ENCODE assay signal across 24 cellular contexts in genomic region chr9:71678999-71679398, GRCh38.
DNase-seq lines count a peak whose midpoint lies in the region; ATAC-seq, FAIRE-seq and TF ChIP-seq lines count a peak whose summit lies in the region.
"Had no signal": no experiment of that assay in that cellular context is flagged by ENCODE, and none has a peak within 500 bp of the region (broad histone marks: within the 10 kb centered on the region; RNA-seq: fewer than 3 reads in every experiment).

No MANE protein-coding gene starts in this region.

- no peak overlapping the region for H2AFZ ChIP-seq in HepG2 (ENCODE audit: low read length)

- FAIRE-seq in HepG2 (lab: Jason Lieb, UNC), result no peak
- FAIRE-seq: GM12891, TTC549 had no signal

- H3K27me3 ChIP-seq in adipocyte (replicated peaks; ENCODE audit: control insufficient read depth, insufficient read depth, low read length) (no peaks in the 10 kb centered on the region), HepG2 (ENCODE audit: control insufficient read depth in 1 of 2, insufficient read depth in 2 of 2, low read length in 2 of 2) (no peaks in the 10 kb centered on the region), skeletal muscle tissue (ENCODE audit: control insufficient read depth in 3 of 3, insufficient read depth in 3 of 3, low read length in 3 of 3) (no peaks in the 10 kb centered on the region), colonic mucosa (no peaks in the 10 kb centered on the region)
- H3K27me3 ChIP-seq: stomach had no signal

- no peak for TF ChIP-seq EP300 in HepG2 (IDR thresholded peaks at IDR 0.05; ENCODE audit: low read depth in 2 of 2, low read length in 2 of 2)
- TF ChIP-seq EP300 in HepG2 (CRISPR knock-in tag; IDR thresholded peaks at IDR 0.05; ENCODE audit: borderline replicate concordance), result no peak

- intact Hi-C loops in Calu3 (cut with micrococcal nuclease; ENCODE audit: unreplicated experiment), result no loop called here
- intact Hi-C loops in HepG2 (cut with micrococcal nuclease; ENCODE audit: unreplicated experiment), result loop anchor here (2.0 to 10.0 kb wide), 2 partner anchors 88 to 236 kb away; partner anchors contain the start of genes ABHD17B and C9orf85
- intact Hi-C loops in activated T-helper 2 cell treated with anti-CD3 and anti-CD28 coated beads, Interferon-gamma antibody, Interleukin-2, Interleukin-4, amounts not matched to agents 10 μg/mL and 5 μg/mL and 100 μg/mL, durations not matched to agents 14 hours and 24 hours and 36 hours (cut with micrococcal nuclease), result no loop called here
- intact Hi-C loops in colonic mucosa (cut with DNase I), result no loop called here

- no peak overlapping the region for H3K4me3 Mint-ChIP-seq in Calu3 (ENCODE audit: low read depth, unreplicated experiment)
- H3K4me3 Mint-ChIP-seq in activated T-helper 2 cell treated with anti-CD3 and anti-CD28 coated beads, Interferon-gamma antibody, Interleukin-2, Interleukin-4, amounts not matched to agents 10 μg/mL and 5 μg/mL and 100 μg/mL, durations not matched to agents 14 hours and 24 hours and 36 hours (ENCODE audit: low read depth), result no peak overlapping the region
- H3K4me3 Mint-ChIP-seq: CD4-positive, alpha-beta memory T cell had no signal

- BruUV-seq in Calu3 (replicated peaks; lab: Mats Ljungman, UMichigan), result no TSS peak
- no TSS peak for BruUV-seq in HepG2 (replicated peaks; lab: Mats Ljungman, UMichigan)

- no peak for DNase-seq in Calu3
- DNase-seq in adipocyte (ENCODE audit: low read depth), result peak; percentile 49
- DNase-seq in HepG2 (ENCODE audit: low spot score), result no peak
- no peak for DNase-seq in activated T-helper 2 cell treated with anti-CD3 and anti-CD28 coated beads, Interferon-gamma antibody, Interleukin-2, Interleukin-4, amounts not matched to agents 10 μg/mL and 5 μg/mL and 100 μg/mL, durations not matched to agents 14 hours and 24 hours and 36 hours (ENCODE audit: low spot score)
- no peak for DNase-seq in colonic mucosa
- no peak for DNase-seq in stimulated activated CD4-positive, alpha-beta T cell treated with anti-CD3 and anti-CD28 coated beads, Interleukin-2, amount 100 ng/mL, for 48 hours
- DNase-seq: activated CD4-positive, alpha-beta T cell treated with anti-CD3 and anti-CD28 coated beads, Interleukin-2, amount 50 U/mL, for 1 hour; activated gamma-delta T cell treated with Interleukin-2 at 50 U/mL for 16 hours; amygdala; CD4-positive, alpha-beta memory T cell; DMS79; erythroblast; midbrain; MV-4-11; NCI-H1694 treated with DMSO at 0.1 percent for 48 hours; NCI-H774; SHP77; stimulated activated CD4-positive, alpha-beta T cell treated with anti-CD3 and anti-CD28 coated beads, Interleukin-4, amount 100 ng/mL, for 4 hours; stomach had no signal

- H4K20me1 ChIP-seq in HepG2 (ENCODE audit: insufficient read depth, low read length), result no peaks in the 10 kb centered on the region

- H3K4me1 ChIP-seq in adipocyte (ENCODE audit: control insufficient read depth, insufficient read depth, low read length), result peaks cover 70% of the 10 kb centered on the region
- peaks cover 80% of the 10 kb centered on the region for H3K4me1 ChIP-seq in HepG2 (ENCODE audit: insufficient read depth, low read length)
- peaks cover 3 to 14% (median 9%) of the 10 kb centered on the region in 3 donors for H3K4me1 ChIP-seq in skeletal muscle tissue (ENCODE audit: control insufficient read depth in 3 of 3, insufficient read depth in 3 of 3, low read length in 3 of 3)
- peaks cover 18% of the 10 kb centered on the region for H3K4me1 ChIP-seq in colonic mucosa

- no peak overlapping the region for H3K4me3 ChIP-seq in adipocyte (ENCODE audit: low read length)
- H3K4me3 ChIP-seq in HepG2 (replicated peaks in 1 of 3; ENCODE audit: insufficient read depth in 1 of 3, low read depth in 2 of 3, low read length in 3 of 3), result no peak overlapping the region; a peak in 1 of 6 replicates
- no peak overlapping the region for H3K4me3 ChIP-seq in skeletal muscle tissue (ENCODE audit: low read length in 3 of 3)
- no peak overlapping the region for H3K4me3 ChIP-seq in colonic mucosa
- H3K4me3 ChIP-seq: stomach had no signal

- peaks cover 56% of the 10 kb centered on the region for H3K36me3 Mint-ChIP-seq in Calu3 (ENCODE audit: insufficient read depth, unreplicated experiment)
- H3K36me3 Mint-ChIP-seq in activated T-helper 2 cell treated with anti-CD3 and anti-CD28 coated beads, Interferon-gamma antibody, Interleukin-2, Interleukin-4, amounts not matched to agents 10 μg/mL and 5 μg/mL and 100 μg/mL, durations not matched to agents 14 hours and 24 hours and 36 hours (ENCODE audit: low read depth), result peaks cover 36% of the 10 kb centered on the region

- no peak for ATAC-seq in HepG2
- no peak for ATAC-seq in HG03571 (IDR thresholded peaks at IDR 0.05; ENCODE audit: unreplicated experiment)

- H3K27me3 Mint-ChIP-seq in Calu3 (ENCODE audit: unreplicated experiment), result no peaks in the 10 kb centered on the region
- H3K27me3 Mint-ChIP-seq in activated T-helper 2 cell treated with anti-CD3 and anti-CD28 coated beads, Interferon-gamma antibody, Interleukin-2, Interleukin-4, amounts not matched to agents 10 μg/mL and 5 μg/mL and 100 μg/mL, durations not matched to agents 14 hours and 24 hours and 36 hours (ENCODE audit: low read depth), result no peaks in the 10 kb centered on the region
- H3K27me3 Mint-ChIP-seq: CD4-positive, alpha-beta memory T cell; progenitor cell of endocrine pancreas had no signal

- H3K36me3 ChIP-seq in adipocyte (ENCODE audit: control insufficient read depth, insufficient read depth, low read length, severe bottlenecking) (peaks cover 4% of the 10 kb centered on the region), HepG2 (replicated peaks in 1 of 2; ENCODE audit: control insufficient read depth in 1 of 2, insufficient read depth in 2 of 2, low read length in 2 of 2) (peaks cover 2 to 3% of the 10 kb centered on the region in 2 experiments; a peak in 2 of 5 replicates), skeletal muscle tissue (ENCODE audit: control insufficient read depth in 3 of 3, insufficient read depth in 3 of 3, low read length in 3 of 3) (peaks cover 0 to 2% (median 0%) of the 10 kb centered on the region in 3 donors), colonic mucosa (no peaks in the 10 kb centered on the region)

- POLR2A ChIA-PET in HepG2 (lab: Yijun Ruan, JAX), result interaction anchor here (0.8 to 2.9 kb wide), 3 partner anchors 9 to 90 kb away, joined by 3 to 13 read pairs (median 4); partner anchors contain the start of gene CEMIP2

- peak overlapping the region; percentile 94 for H3K27ac ChIP-seq in HepG2 (ENCODE audit: extremely low read length, insufficient read depth, low read length)
- peak overlapping the region; percentile 67 for H3K27ac ChIP-seq in skeletal muscle tissue (ENCODE audit: low read depth, low read length)
- H3K27ac ChIP-seq in colonic mucosa, result no peak overlapping the region

- H3K9me3 Mint-ChIP-seq in Calu3 (ENCODE audit: low read depth, unreplicated experiment), result no peaks in the 10 kb centered on the region
- no peaks in the 10 kb centered on the region for H3K9me3 Mint-ChIP-seq in activated T-helper 2 cell treated with anti-CD3 and anti-CD28 coated beads, Interferon-gamma antibody, Interleukin-2, Interleukin-4, amounts not matched to agents 10 μg/mL and 5 μg/mL and 100 μg/mL, durations not matched to agents 14 hours and 24 hours and 36 hours

- peak overlapping the region; percentile 79 for H3K9ac ChIP-seq in adipocyte (ENCODE audit: low read length)
- peak overlapping the region; percentile 67 for H3K9ac ChIP-seq in HepG2 (ENCODE audit: insufficient read depth, low read depth, low read length)
- H3K9ac ChIP-seq in skeletal muscle tissue (ENCODE audit: low read depth in 1 of 3, low read length in 3 of 3), result no peak overlapping the region
- H3K9ac ChIP-seq in colonic mucosa (ENCODE audit: low read depth in 2 of 2, low read length in 2 of 2), result no peak overlapping the region

- H3K27ac Mint-ChIP-seq in Calu3 (ENCODE audit: unreplicated experiment), result peak overlapping the region; percentile 94
- H3K27ac Mint-ChIP-seq in activated T-helper 2 cell treated with anti-CD3 and anti-CD28 coated beads, Interferon-gamma antibody, Interleukin-2, Interleukin-4, amounts not matched to agents 10 μg/mL and 5 μg/mL and 100 μg/mL, durations not matched to agents 14 hours and 24 hours and 36 hours, result no peak overlapping the region
- H3K27ac Mint-ChIP-seq: progenitor cell of endocrine pancreas had no signal

- TF ChIP-seq POLR2A in HepG2 (IDR thresholded peaks at IDR 0.05; ENCODE audit: insufficient read depth in 1 of 2, low read depth in 2 of 2, low read length in 2 of 2), result no peak

- H3K4me2 ChIP-seq in HepG2 (ENCODE audit: low read depth, low read length), result peak overlapping the region; percentile 67; the same call in 1 of the 2 replicates

- 47% methylated on average over 3 of the region's 3 CpGs for WGBS in HepG2 (ENCODE audit: low lambda C conversion rate)

- no peaks in the 10 kb centered on the region for H3K79me2 ChIP-seq in HepG2 (ENCODE audit: insufficient read depth, low read length)

- in situ Hi-C loops in HepG2 (cut with HindIII; ENCODE audit: extremely low pct_ligation_motif_present, low pct_unique_long_range_greater_than_20kb), result no loop called here

- H3K9me3 ChIP-seq in adipocyte (ENCODE audit: control insufficient read depth, low read length) (no peaks in the 10 kb centered on the region), HepG2 (ENCODE audit: low read length) (peaks cover 8% of the 10 kb centered on the region; the same call in 1 of the 2 replicates), skeletal muscle tissue (ENCODE audit: control insufficient read depth in 3 of 3, low read length in 3 of 3) (no peaks in the 10 kb centered on the region), colonic mucosa (no peaks in the 10 kb centered on the region)
- H3K9me3 ChIP-seq: stomach had no signal

- no peak for TF ChIP-seq RAD21 in HepG2 (CRISPR knock-in tag; IDR thresholded peaks at IDR 0.05)

- TF ChIP-seq CTCF in Calu3 (IDR thresholded peaks at IDR 0.05; ENCODE audit: unreplicated experiment) (no peak), HepG2 (CRISPR knock-in tag; IDR thresholded peaks at IDR 0.05) (no peak), colonic mucosa (IDR thresholded peaks at IDR 0.05) (no peak)

- H3K4me1 Mint-ChIP-seq in Calu3 (ENCODE audit: low read depth, unreplicated experiment), result peaks cover 67% of the 10 kb centered on the region
- peaks cover 19% of the 10 kb centered on the region for H3K4me1 Mint-ChIP-seq in activated T-helper 2 cell treated with anti-CD3 and anti-CD28 coated beads, Interferon-gamma antibody, Interleukin-2, Interleukin-4, amounts not matched to agents 10 μg/mL and 5 μg/mL and 100 μg/mL, durations not matched to agents 14 hours and 24 hours and 36 hours (ENCODE audit: low read depth)

- CTCF ChIA-PET in Calu3 (lab: Charles Lee), result no interaction called here
- CTCF ChIA-PET in HepG2 (lab: Yijun Ruan, JAX; ENCODE audit: low intra/inter-chr PET ratio, low total read pairs), result no interaction called here

TF ChIP-seq in HepG2, 621 proteins besides CTCF, POLR2A, EP300 and RAD21 (continues in another document):
- no peak for TF ChIP-seq MEIS1 (CRISPR knock-in tag; IDR thresholded peaks at IDR 0.05; ENCODE audit: borderline replicate concordance)

Comparison
In these comparisons a context has a peak if more than half of its experiments do, and no peak if none do; other contexts are left out.
1. H3K9ac ChIP-seq: peak in adipocyte (single experiment) and HepG2 (single experiment); none in skeletal muscle tissue (0 of 3) and colonic mucosa (0 of 2).